In the genomic region with DNA sequence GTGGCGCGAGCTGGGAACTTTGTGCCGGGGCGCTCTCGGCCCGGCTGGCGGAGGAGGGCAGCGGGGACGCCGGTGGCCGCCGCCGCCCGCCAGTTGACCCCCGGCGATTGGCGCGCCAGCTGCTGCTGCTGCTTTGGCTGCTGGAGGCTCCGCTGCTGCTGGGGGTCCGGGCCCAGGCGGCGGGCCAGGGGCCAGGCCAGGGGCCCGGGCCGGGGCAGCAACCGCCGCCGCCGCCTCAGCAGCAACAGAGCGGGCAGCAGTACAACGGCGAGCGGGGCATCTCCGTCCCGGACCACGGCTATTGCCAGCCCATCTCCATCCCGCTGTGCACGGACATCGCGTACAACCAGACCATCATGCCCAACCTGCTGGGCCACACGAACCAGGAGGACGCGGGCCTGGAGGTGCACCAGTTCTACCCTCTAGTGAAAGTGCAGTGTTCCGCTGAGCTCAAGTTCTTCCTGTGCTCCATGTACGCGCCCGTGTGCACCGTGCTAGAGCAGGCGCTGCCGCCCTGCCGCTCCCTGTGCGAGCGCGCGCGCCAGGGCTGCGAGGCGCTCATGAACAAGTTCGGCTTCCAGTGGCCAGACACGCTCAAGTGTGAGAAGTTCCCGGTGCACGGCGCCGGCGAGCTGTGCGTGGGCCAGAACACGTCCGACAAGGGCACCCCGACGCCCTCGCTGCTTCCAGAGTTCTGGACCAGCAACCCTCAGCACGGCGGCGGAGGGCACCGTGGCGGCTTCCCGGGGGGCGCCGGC, we compare ENCODE assay signal across 8 cellular contexts. TPM values are rescaled to one million over a fixed set of nuclear protein-coding genes. Genes with fewer than 3 reads are reported as not detected.
DNase-seq lines count a peak whose midpoint lies in the region; ATAC-seq lines count a peak whose summit lies in the region.

No MANE protein-coding gene starts in this region.

- peak; percentile 37 for DNase-seq in activated naive CD4-positive, alpha-beta T cell treated with anti-CD3 and anti-CD28 coated beads, Interleukin-2, amount 10 ng/mL, durations not matched to agents 7 days and 5 days
- DNase-seq in activated naive CD4-positive, alpha-beta T cell treated with anti-CD3 and anti-CD28 coated beads, Interleukin-2, amount 50 U/mL, for 16 hours: no peak
- DNase-seq in MV-4-11 (lab: John Stamatoyannopoulos, UW) (peak; percentile 30), T-helper 17 cell (no peak), ureter (ENCODE audit: low spot score) (peak; percentile 65)

- no peaks in the 10 kb centered on the region for H3K27me3 ChIP-seq in mucosa of rectum (ENCODE audit: control insufficient read depth in 2 of 2, insufficient read depth in 2 of 2, low read length in 2 of 2)

- peak; percentile 27 for ATAC-seq in HG02571 (IDR thresholded peaks at IDR 0.05; ENCODE audit: unreplicated experiment)
- ATAC-seq in T-helper 17 cell: peak; percentile 46
- peak; percentile 70 for ATAC-seq in esophagus mucosa

- peaks cover 2% of the 10 kb centered on the region for H3K9me3 Mint-ChIP-seq in activated naive CD4-positive, alpha-beta T cell treated with anti-CD3 and anti-CD28 coated beads, Interleukin-2, amount 10 ng/mL, durations not matched to agents 7 days and 5 days

- peaks cover 65% of the 10 kb centered on the region for H3K27me3 Mint-ChIP-seq in activated naive CD4-positive, alpha-beta T cell treated with anti-CD3 and anti-CD28 coated beads, Interleukin-2, amount 10 ng/mL, durations not matched to agents 7 days and 5 days
- peaks cover 53% of the 10 kb centered on the region for H3K27me3 Mint-ChIP-seq in T-helper 17 cell

- H3K4me1 Mint-ChIP-seq in activated naive CD4-positive, alpha-beta T cell treated with anti-CD3 and anti-CD28 coated beads, Interleukin-2, amount 10 ng/mL, durations not matched to agents 7 days and 5 days: peaks cover 13% of the 10 kb centered on the region
- peaks cover 6% of the 10 kb centered on the region for H3K4me1 Mint-ChIP-seq in T-helper 17 cell

- CTCF ChIA-PET in activated naive CD4-positive, alpha-beta T cell treated with anti-CD3 and anti-CD28 coated beads, Interleukin-2, amount 10 ng/mL, durations not matched to agents 7 days and 5 days (lab: Charles Lee): no interaction called here

- peak overlapping the region; percentile 86 for H3K4me3 Mint-ChIP-seq in activated naive CD4-positive, alpha-beta T cell treated with anti-CD3 and anti-CD28 coated beads, Interleukin-2, amount 10 ng/mL, durations not matched to agents 7 days and 5 days
- H3K4me3 Mint-ChIP-seq in T-helper 17 cell: peak overlapping the region; percentile 85

- peak overlapping the region; percentile 60 to 78 for H3K9ac ChIP-seq in mucosa of rectum (ENCODE audit: low read depth in 1 of 2, low read length in 2 of 2)

- peak overlapping the region; percentile 86 for H3K27ac ChIP-seq in mucosa of rectum (ENCODE audit: low read depth in 2 of 2, low read length in 2 of 2)

- peaks cover 0 to 2% of the 10 kb centered on the region in 2 donors for H3K36me3 ChIP-seq in mucosa of rectum (ENCODE audit: control insufficient read depth in 2 of 2, insufficient read depth in 2 of 2, low read length in 2 of 2)

- no peak overlapping the region for H3K27ac Mint-ChIP-seq in activated naive CD4-positive, alpha-beta T cell treated with anti-CD3 and anti-CD28 coated beads, Interleukin-2, amount 10 ng/mL, durations not matched to agents 7 days and 5 days
- no peak overlapping the region for H3K27ac Mint-ChIP-seq in T-helper 17 cell

- peaks cover 6 to 10% of the 10 kb centered on the region in 2 donors for H3K4me1 ChIP-seq in mucosa of rectum (ENCODE audit: control insufficient read depth in 2 of 2, insufficient read depth in 2 of 2, low read length in 2 of 2)

- H3K36me3 Mint-ChIP-seq in activated naive CD4-positive, alpha-beta T cell treated with anti-CD3 and anti-CD28 coated beads, Interleukin-2, amount 10 ng/mL, durations not matched to agents 7 days and 5 days: no peaks in the 10 kb centered on the region
- H3K36me3 Mint-ChIP-seq in T-helper 17 cell (ENCODE audit: low read depth): peaks cover 2% of the 10 kb centered on the region

- no peaks in the 10 kb centered on the region for H3K9me3 ChIP-seq in T-helper 17 cell (ENCODE audit: control insufficient read depth, low read length, poor library complexity, severe bottlenecking)
- no peaks in the 10 kb centered on the region for H3K9me3 ChIP-seq in mucosa of rectum (ENCODE audit: control insufficient read depth in 2 of 2, low read length in 2 of 2)

- peak overlapping the region; percentile 91 to 93 for H3K4me3 ChIP-seq in mucosa of rectum (ENCODE audit: low read length in 2 of 2)

RNA-seq across cellular contexts. Expression of a gene that starts 0.9 kb away (rescaled TPM):
- total RNA-seq in T-helper 17 cell (under 1 TPM; 0.13 to 0.17 TPM), esophagus mucosa (7.1 TPM), ureter (20.7 TPM)

Comparison
In these comparisons a context has a peak if more than half of its experiments do, and no peak if none do; other contexts are left out.
1. DNase-seq: peak in activated naive CD4-positive, alpha-beta T cell treated with anti-CD3 and anti-CD28 coated beads, Interleukin-2, amount 10 ng/mL, durations not matched to agents 7 days and 5 days (single experiment), MV-4-11 (single experiment) and ureter (single experiment); none in activated naive CD4-positive, alpha-beta T cell treated with anti-CD3 and anti-CD28 coated beads, Interleukin-2, amount 50 U/mL, for 16 hours (single experiment) and T-helper 17 cell (0 of 3).
2. Peak in every context shown above with its lines, with median percentiles within 50 percentile points of each other: ATAC-seq.